Comparison of ENCODE assay signal across 1 cellular context in genomic region chr2:112876257-112876970, GRCh38.
TF ChIP-seq lines count a peak whose summit lies in the region.

No MANE protein-coding gene starts in this region.

TF ChIP-seq in K562, 482 proteins besides CTCF, POLR2A, EP300 and RAD21 (continued from another document):
- TF ChIP-seq RREB1 (CRISPR knock-in tag; IDR thresholded peaks at IDR 0.05) (no peak), SMAD2 (IDR thresholded peaks at IDR 0.05; ENCODE audit: low read depth, low read length) (no peak), ZBTB26 (CRISPR knock-in tag; IDR thresholded peaks at IDR 0.05) (no peak), DACH1 (IDR thresholded peaks at IDR 0.05; ENCODE audit: partially characterized antibody) (no peak), ZNF518B (CRISPR knock-in tag; IDR thresholded peaks at IDR 0.05) (no peak), NKRF (IDR thresholded peaks at IDR 0.05; ENCODE audit: borderline replicate concordance) (no peak), GMEB1 (CRISPR knock-in tag; IDR thresholded peaks at IDR 0.05) (no peak), MIER1 (IDR thresholded peaks at IDR 0.05; ENCODE audit: low read depth) (no peak), MEF2D (tag; conservative IDR thresholded peaks at IDR 0.05; ENCODE audit: low read depth) (no peak), ZNF639 (CRISPR knock-in tag; conservative IDR thresholded peaks at IDR 0.05 in 1 of 2, IDR thresholded peaks at IDR 0.05 in 1 of 2) (no peak), ZBTB43 (CRISPR knock-in tag; IDR thresholded peaks at IDR 0.05) (no peak)
